ENCODE assay signal across 8 cellular contexts in genomic region chr12:57110189-57111045, GRCh38. TPM values are rescaled to one million over a fixed set of nuclear protein-coding genes. Genes with fewer than 3 reads are reported as not detected.
DNase-seq lines count a peak whose midpoint lies in the region; ATAC-seq and TF ChIP-seq lines count a peak whose summit lies in the region.

No MANE protein-coding gene starts in this region.

- peaks cover 33% of the 10 kb centered on the region for H3K36me3 ChIP-seq in OCI-LY1 (ENCODE audit: insufficient read depth, low read length)
- peaks cover 39% of the 10 kb centered on the region for H3K36me3 ChIP-seq in upper lobe of right lung

- no peaks in the 10 kb centered on the region for H3K27me3 ChIP-seq in OCI-LY1 (ENCODE audit: insufficient read depth, low read length)
- H3K27me3 ChIP-seq in upper lobe of right lung: no peaks in the 10 kb centered on the region

- H3K27me3 Mint-ChIP-seq in activated T-cell treated with anti-CD3 and anti-CD28 coated beads, Interleukin-2, amount 50 U/mL, for 72 hours (ENCODE audit: low read depth): no peaks in the 10 kb centered on the region
- no peaks in the 10 kb centered on the region for H3K27me3 Mint-ChIP-seq in osteocyte (ENCODE audit: unreplicated experiment)

- peak overlapping the region; percentile 94 for H3K9ac ChIP-seq in OCI-LY1 (ENCODE audit: low read length)

- H3K4me1 Mint-ChIP-seq in activated T-cell treated with anti-CD3 and anti-CD28 coated beads, Interleukin-2, amount 50 U/mL, for 72 hours (ENCODE audit: low read depth): peaks cover 64% of the 10 kb centered on the region
- peaks cover 41% of the 10 kb centered on the region for H3K4me1 Mint-ChIP-seq in osteocyte (ENCODE audit: unreplicated experiment)

- H3K4me1 ChIP-seq in OCI-LY1 (ENCODE audit: insufficient read depth, low read length, severe bottlenecking) (peaks cover 27% of the 10 kb centered on the region), upper lobe of right lung (peaks cover 31% of the 10 kb centered on the region)

- H3K27ac Mint-ChIP-seq in activated T-cell treated with anti-CD3 and anti-CD28 coated beads, Interleukin-2, amount 50 U/mL, for 72 hours: peak overlapping the region; percentile 83
- H3K27ac Mint-ChIP-seq in osteocyte (ENCODE audit: unreplicated experiment): peak overlapping the region; percentile 99

- DNase-seq in GM12865 (ENCODE audit: low read depth): peak; percentile 89
- DNase-seq in activated T-cell treated with anti-CD3 and anti-CD28 coated beads, Interleukin-2, amount 50 U/mL, for 72 hours: peak; percentile 67 to 76
- DNase-seq in foreskin fibroblast: peak; percentile 63 to 83
- DNase-seq in osteocyte (ENCODE audit: extremely low spot score, unreplicated experiment): no peak
- DNase-seq in upper lobe of right lung: peak; percentile 87
- DNase-seq in NCI-H2107 treated with DMSO at 0.1 percent for 48 hours (lab: John Stamatoyannopoulos, UW; ENCODE audit: unreplicated experiment): no peak

- no peak for TF ChIP-seq CTCF in GM12865 (IDR thresholded peaks at IDR 0.05; ENCODE audit: insufficient read depth, low read depth, low read length, missing control alignments)
- TF ChIP-seq CTCF in OCI-LY1 (IDR thresholded peaks at IDR 0.05; ENCODE audit: low read length): no peak
- no peak for TF ChIP-seq CTCF in foreskin fibroblast (IDR thresholded peaks at IDR 0.05; ENCODE audit: low read depth, low read length)
- no peak for TF ChIP-seq CTCF in osteocyte (IDR thresholded peaks at IDR 0.05)
- no peak for TF ChIP-seq CTCF in upper lobe of right lung (IDR thresholded peaks at IDR 0.05)

- no peaks in the 10 kb centered on the region for H4K20me1 ChIP-seq in OCI-LY1 (ENCODE audit: insufficient read depth, low read length)

- H3K4me2 ChIP-seq in OCI-LY1 (ENCODE audit: low read length): peak overlapping the region; percentile 78

- no peaks in the 10 kb centered on the region for H3F3A ChIP-seq in OCI-LY1 (ENCODE audit: insufficient read depth, low read length)

- H2AFZ ChIP-seq in OCI-LY1 (ENCODE audit: low read length): no peak overlapping the region

- peak overlapping the region; percentile 87 for H3K27ac ChIP-seq in OCI-LY1 (ENCODE audit: low read depth, low read length, poor library complexity, severe bottlenecking)
- H3K27ac ChIP-seq in upper lobe of right lung: peak overlapping the region; percentile 99

- intact Hi-C loops in upper lobe of right lung (cut with DNase I): no loop called here

- H3K79me2 ChIP-seq in OCI-LY1 (ENCODE audit: insufficient read depth, low read length): 0 out of 2 replicates have a peak, but pooled peaks cover 3% of the 10 kb centered on the region

- H3K9me3 ChIP-seq in OCI-LY1 (ENCODE audit: low read length) (no peaks in the 10 kb centered on the region), upper lobe of right lung (no peaks in the 10 kb centered on the region)

- ATAC-seq in HG02588 (IDR thresholded peaks at IDR 0.05; ENCODE audit: unreplicated experiment): peak; percentile 40
- peak; percentile 32 to 33 for ATAC-seq in activated T-cell treated with anti-CD3 and anti-CD28 coated beads, Interleukin-2, amount 50 U/mL, for 72 hours (replicated peaks in 1 of 2)
- ATAC-seq in upper lobe of right lung: peak; percentile 30

- H3K4me3 Mint-ChIP-seq in activated T-cell treated with anti-CD3 and anti-CD28 coated beads, Interleukin-2, amount 50 U/mL, for 72 hours: peak overlapping the region; percentile 82 to 95
- H3K4me3 Mint-ChIP-seq in osteocyte (ENCODE audit: unreplicated experiment): peak overlapping the region; percentile 91

- no peaks in the 10 kb centered on the region for H3K9me3 Mint-ChIP-seq in activated T-cell treated with anti-CD3 and anti-CD28 coated beads, Interleukin-2, amount 50 U/mL, for 72 hours
- H3K9me3 Mint-ChIP-seq in osteocyte (ENCODE audit: unreplicated experiment): no peaks in the 10 kb centered on the region

- no peaks in the 10 kb centered on the region for H3K9me2 ChIP-seq in OCI-LY1 (ENCODE audit: low read depth, low read length)

- H3K4me3 ChIP-seq in GM12865 (ENCODE audit: low read depth, low read length): peak overlapping the region; percentile 98
- H3K4me3 ChIP-seq in OCI-LY1 (ENCODE audit: low read depth, low read length, poor library complexity, severe bottlenecking): peak overlapping the region; percentile 82
- H3K4me3 ChIP-seq in foreskin fibroblast (ENCODE audit: low read depth in 1 of 2, low read length in 2 of 2): peak overlapping the region; percentile 85 to 93
- H3K4me3 ChIP-seq in upper lobe of right lung: peak overlapping the region; percentile 96

- H3K36me3 Mint-ChIP-seq in activated T-cell treated with anti-CD3 and anti-CD28 coated beads, Interleukin-2, amount 50 U/mL, for 72 hours (ENCODE audit: insufficient read depth in 2 of 2): peaks cover 13 to 25% of the 10 kb centered on the region in 2 donors
- H3K36me3 Mint-ChIP-seq in osteocyte (ENCODE audit: unreplicated experiment): peaks cover 13% of the 10 kb centered on the region

RNA-seq across cellular contexts. Expression of gene STAT6, which starts 0.7 kb away (rescaled TPM):
- 100 to 1,000 TPM; 178 to 191 TPM for total RNA-seq in activated T-cell treated with anti-CD3 and anti-CD28 coated beads, Interleukin-2, amount 50 U/mL, for 72 hours
- 154 and 161 TPM in 2 replicates for total RNA-seq in osteocyte
- 230 TPM for total RNA-seq in upper lobe of right lung

RNA-seq across cellular contexts. Expression of gene LRP1, which starts 17.9 kb away (rescaled TPM):
- total RNA-seq in activated T-cell treated with anti-CD3 and anti-CD28 coated beads, Interleukin-2, amount 50 U/mL, for 72 hours: 1 to 10 TPM; 3.2 to 4.8 TPM
- total RNA-seq in osteocyte: 591 and 603 TPM in 2 replicates
- 261 TPM for total RNA-seq in upper lobe of right lung

RNA-seq across cellular contexts. Expression of gene NAB2, which starts 21.5 kb away (rescaled TPM):
- total RNA-seq in activated T-cell treated with anti-CD3 and anti-CD28 coated beads, Interleukin-2, amount 50 U/mL, for 72 hours: 10 to 100 TPM; 30.7 to 31.0 TPM
- 41.9 and 42.8 TPM in 2 replicates for total RNA-seq in osteocyte
- 37.3 TPM for total RNA-seq in upper lobe of right lung

RNA-seq across cellular contexts. Expression of gene NEMP1, which starts 31.8 kb away (rescaled TPM):
- total RNA-seq in activated T-cell treated with anti-CD3 and anti-CD28 coated beads, Interleukin-2, amount 50 U/mL, for 72 hours: 100 to 1,000 TPM; 114 to 119 TPM
- total RNA-seq in osteocyte: 12.1 and 14.5 TPM in 2 replicates
- total RNA-seq in upper lobe of right lung: 14.1 TPM

RNA-seq across cellular contexts. Expression of gene LRP1-AS, which starts 37.0 kb away (rescaled TPM):
- total RNA-seq in activated T-cell treated with anti-CD3 and anti-CD28 coated beads, Interleukin-2, amount 50 U/mL, for 72 hours: not detected
- total RNA-seq in osteocyte: not detected in 2 replicates
- total RNA-seq in upper lobe of right lung: not detected

Comparison
In these comparisons a context has a peak if more than half of its experiments do, and no peak if none do; other contexts are left out.
1. DNase-seq: peak in GM12865 (single experiment), activated T-cell treated with anti-CD3 and anti-CD28 coated beads, Interleukin-2, amount 50 U/mL, for 72 hours (2 of 2), foreskin fibroblast (2 of 2) and upper lobe of right lung (single experiment); none in osteocyte (single experiment) and NCI-H2107 treated with DMSO at 0.1 percent for 48 hours (single experiment).
2. RNA of gene LRP1, which starts 17.9 kb away (total RNA-seq): 591 to 603 TPM in osteocyte and 261 TPM in upper lobe of right lung (single experiment); 3.2 to 4.8 TPM in activated T-cell treated with anti-CD3 and anti-CD28 coated beads, Interleukin-2, amount 50 U/mL, for 72 hours; every median in the first group is over 10 times any median in the second.
3. Peak in every context shown above with its lines, with median percentiles within 50 percentile points of each other: H3K4me3 ChIP-seq and ATAC-seq.